In the genomic region with DNA sequence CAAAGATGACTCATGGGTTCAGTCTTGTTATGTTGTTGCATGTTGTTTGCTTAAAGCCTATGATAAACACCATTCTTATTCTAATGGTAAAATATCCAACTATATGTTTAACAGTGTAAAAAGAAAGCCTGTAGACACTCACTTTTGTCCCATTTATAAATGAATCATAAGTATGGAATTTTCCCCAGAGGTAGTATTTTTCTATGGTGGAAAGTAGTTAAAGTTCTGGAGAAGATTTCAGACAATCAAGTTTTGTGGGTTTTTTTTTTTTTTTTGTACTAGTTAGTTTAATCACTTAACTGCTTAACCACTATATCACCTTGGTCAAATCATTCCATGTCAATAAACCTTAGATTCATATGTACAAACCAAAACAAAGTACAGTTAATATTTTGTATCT, we compare ENCODE assay signal across 25 cellular contexts. TPM values are rescaled to one million over a fixed set of nuclear protein-coding genes. Genes with fewer than 3 reads are reported as not detected.
"Had no signal": no experiment of that assay in that cellular context is flagged by ENCODE, and none has a peak within 500 bp of the region (broad histone marks: within the 10 kb centered on the region; RNA-seq: fewer than 3 reads in every experiment).

No MANE protein-coding gene starts in this region.

- H3K27ac ChIP-seq: brain microvascular endothelial cell, heart left ventricle, WERI-Rb-1 had no signal

- H3K4me3 ChIP-seq: heart left ventricle had no signal

- H3K4me3 Mint-ChIP-seq: activated B cell treated with CpG ODN at 0.5 μM for 24 hours; activated CD8-positive, alpha-beta T cell treated with anti-CD3 and anti-CD28 coated beads for 36 hours; activated naive CD8-positive, alpha-beta T cell; activated T-cell treated with anti-CD3 and anti-CD28 coated beads, Interleukin-2, amount 50 U/mL, for 4 hours; activated T-helper 17 cell treated with anti-CD3 and anti-CD28 coated beads, Interleukin-2, amount 50 U/mL, for 72 hours; T-helper 1 cell treated with Interleukin-12 subunit alpha and Interleukin-12 subunit beta and Interleukin-4 antibody, amounts not matched to agents 30 μg/mL and 1 μg/mL, for 36 hours; T-helper 2 cell treated with Interferon-gamma antibody and Interleukin-4, amounts not matched to agents 5 μg/mL and 100 μg/mL, for 36 hours had no signal

- H3K36me3 Mint-ChIP-seq: activated naive CD8-positive, alpha-beta T cell had no signal

- H3K27ac Mint-ChIP-seq: activated B cell treated with CpG ODN at 0.5 μM for 24 hours; activated CD8-positive, alpha-beta T cell treated with anti-CD3 and anti-CD28 coated beads for 36 hours; activated naive CD8-positive, alpha-beta T cell; activated T-helper 17 cell treated with anti-CD3 and anti-CD28 coated beads, Interleukin-2, amount 50 U/mL, for 72 hours; T-helper 1 cell treated with Interleukin-12 subunit alpha and Interleukin-12 subunit beta and Interleukin-4 antibody, amounts not matched to agents 30 μg/mL and 1 μg/mL, for 36 hours; T-helper 2 cell treated with Interferon-gamma antibody and Interleukin-4, amounts not matched to agents 5 μg/mL and 100 μg/mL, for 36 hours had no signal

- H3K27me3 ChIP-seq: brain microvascular endothelial cell had no signal

- H3K4me1 Mint-ChIP-seq: activated B cell treated with CpG ODN at 0.5 μM for 24 hours; activated T-helper 17 cell treated with anti-CD3 and anti-CD28 coated beads, Interleukin-2, amount 50 U/mL, for 72 hours had no signal

- H3K36me3 ChIP-seq: brain microvascular endothelial cell, heart left ventricle, WERI-Rb-1 had no signal

- ATAC-seq: activated CD4-positive, CD25-positive, alpha-beta regulatory T cell treated with anti-CD3 and anti-CD28 coated beads, Interleukin-2, amount 50 U/mL, for 24 hours; activated CD8-positive, alpha-beta T cell treated with anti-CD3 and anti-CD28 coated beads for 36 hours; activated T-cell treated with anti-CD3 and anti-CD28 coated beads, Interleukin-2, amount 50 U/mL, for 4 hours; activated T-helper 17 cell treated with anti-CD3 and anti-CD28 coated beads, Interleukin-2, amount 50 U/mL, for 72 hours; esophagus mucosa; heart left ventricle had no signal

- DNase-seq: activated B cell treated with CpG ODN at 0.5 μM for 24 hours; activated CD4-positive, alpha-beta T cell treated with anti-CD3 and anti-CD28 coated beads for 48 hours; activated CD4-positive, alpha-beta T cell treated with anti-CD3 and anti-CD28 coated beads, Interleukin-2, amount 50 U/mL, for 1 hour; activated CD4-positive, alpha-beta T cell treated with anti-CD3 and anti-CD28 coated beads, Interleukin-2, amount 50 U/mL, for 48 hours; activated CD8-positive, alpha-beta memory T cell treated with anti-CD3 and anti-CD28 coated beads for 24 hours; activated CD8-positive, alpha-beta T cell treated with anti-CD3 and anti-CD28 coated beads for 36 hours; activated effector memory CD4-positive, alpha-beta T cell treated with Interleukin-2 at 50 U/mL for 16 hours; activated gamma-delta T cell treated with Interleukin-2 at 50 U/mL for 16 hours; activated naive CD4-positive, alpha-beta T cell treated with anti-CD3 and anti-CD28 coated beads, Interleukin-2, amount 50 U/mL, for 16 hours; activated naive CD4-positive, alpha-beta T cell treated with Interleukin-2 at 50 U/mL for 16 hours; activated T-cell treated with anti-CD3 and anti-CD28 coated beads, Interleukin-2, amount 50 U/mL, for 4 hours; amniotic stem cell; brain microvascular endothelial cell; caudate nucleus; effector CD8-positive, alpha-beta T cell; foreskin fibroblast; heart left ventricle; T1000; WERI-Rb-1 had no signal

RNA-seq across cellular contexts. Expression of a gene that starts 35.8 kb away (rescaled TPM):
- total RNA-seq: activated B cell treated with CpG ODN at 0.5 μM for 24 hours; activated CD8-positive, alpha-beta T cell treated with anti-CD3 and anti-CD28 coated beads for 36 hours; activated T-cell treated with anti-CD3 and anti-CD28 coated beads, Interleukin-2, amount 50 U/mL, for 4 hours; activated T-helper 17 cell treated with anti-CD3 and anti-CD28 coated beads, Interleukin-2, amount 50 U/mL, for 72 hours had no signal
